In genomic region chr14:60723218-60724079, GRCh38 we compare ENCODE assay signal across 8 cellular contexts. TPM values are rescaled to one million over a fixed set of nuclear protein-coding genes. Genes with fewer than 3 reads are reported as not detected.
DNase-seq lines count a peak whose midpoint lies in the region; ATAC-seq and TF ChIP-seq lines count a peak whose summit lies in the region.

No MANE protein-coding gene starts in this region.

- BruUV-seq in Calu3 (replicated peaks; lab: Mats Ljungman, UMichigan): TSS peak; percentile 6

- ATAC-seq in GM21528 (IDR thresholded peaks at IDR 0.05; ENCODE audit: low FRiP score, unreplicated experiment) (peak; percentile 36), upper lobe of left lung (ENCODE audit: low FRiP score in 2 of 2) (peak; percentile 27 to 50)

- H3K36me3 Mint-ChIP-seq in Calu3 (ENCODE audit: insufficient read depth, unreplicated experiment): peaks cover 36% of the 10 kb centered on the region
- H3K36me3 Mint-ChIP-seq in activated CD4-positive, alpha-beta memory T cell treated with anti-CD3 and anti-CD28 coated beads for 36 hours: no peaks in the 10 kb centered on the region

- H3K4me3 ChIP-seq in epithelial cell of proximal tubule (ENCODE audit: low read depth, low read length): peak overlapping the region; percentile 83
- H3K4me3 ChIP-seq in muscle layer of colon (ENCODE audit: low read depth in 1 of 2, low read length in 2 of 2): peak overlapping the region; percentile 71 to 90
- peak overlapping the region; percentile 58 to 70 (median 62) for H3K4me3 ChIP-seq in upper lobe of left lung

- H3K9me3 Mint-ChIP-seq in Calu3 (ENCODE audit: low read depth, unreplicated experiment): no peaks in the 10 kb centered on the region
- H3K9me3 Mint-ChIP-seq in activated CD4-positive, alpha-beta memory T cell treated with anti-CD3 and anti-CD28 coated beads for 36 hours: no peaks in the 10 kb centered on the region

- H3K9me3 ChIP-seq in muscle layer of colon (ENCODE audit: low read length) (no peaks in the 10 kb centered on the region), upper lobe of left lung (no peaks in the 10 kb centered on the region)

- peak; percentile 52 for DNase-seq in Calu3
- DNase-seq in M059J (ENCODE audit: low read depth): peak; percentile 65
- peak; percentile 39 for DNase-seq in activated CD4-positive, alpha-beta memory T cell treated with anti-CD3 and anti-CD28 coated beads for 36 hours
- no peak for DNase-seq in epithelial cell of proximal tubule (ENCODE audit: low read depth)
- DNase-seq in upper lobe of left lung: peak; percentile 45 to 90
- no peak for DNase-seq in cerebellar nuclear complex (lab: John Stamatoyannopoulos, UW)

- H3K27me3 ChIP-seq in muscle layer of colon (ENCODE audit: control insufficient read depth in 1 of 2, insufficient read depth in 2 of 2, low read length in 2 of 2): peaks cover 12 to 47% of the 10 kb centered on the region in 2 donors
- peaks cover 0 to 31% (median 13%) of the 10 kb centered on the region in 4 donors for H3K27me3 ChIP-seq in upper lobe of left lung

- 0 to 2% methylated on average over 21 to 62 of the region's 88 CpGs for WGBS in upper lobe of left lung, 2 donors

- TF ChIP-seq CTCF in Calu3 (IDR thresholded peaks at IDR 0.05; ENCODE audit: unreplicated experiment) (no peak), epithelial cell of proximal tubule (conservative IDR thresholded peaks at IDR 0.05; ENCODE audit: low read depth, low read length) (no peak), upper lobe of left lung (IDR thresholded peaks at IDR 0.05) (no peak)

- intact Hi-C loops in Calu3 (cut with micrococcal nuclease; ENCODE audit: unreplicated experiment): loop anchor here (1.0 to 5.0 kb wide), 7 partner anchors 11 to 529 kb away; partner anchors contain the start of gene MNAT1
- intact Hi-C loops in activated CD4-positive, alpha-beta memory T cell treated with anti-CD3 and anti-CD28 coated beads for 36 hours (cut with micrococcal nuclease): loop anchor here (1.0 to 5.0 kb wide), 5 partner anchors 11 to 301 kb away; partner anchors contain the start of genes MNAT1, SLC38A6 and TRMT5

- H3K4me3 Mint-ChIP-seq in Calu3 (ENCODE audit: low read depth, unreplicated experiment): peak overlapping the region; percentile 92
- peak overlapping the region; percentile 79 for H3K4me3 Mint-ChIP-seq in activated CD4-positive, alpha-beta memory T cell treated with anti-CD3 and anti-CD28 coated beads for 36 hours

- no peaks in the 10 kb centered on the region for H3K27me3 Mint-ChIP-seq in Calu3 (ENCODE audit: unreplicated experiment)
- peaks cover 72% of the 10 kb centered on the region for H3K27me3 Mint-ChIP-seq in activated CD4-positive, alpha-beta memory T cell treated with anti-CD3 and anti-CD28 coated beads for 36 hours

- H3K4me1 Mint-ChIP-seq in Calu3 (ENCODE audit: low read depth, unreplicated experiment): peaks cover 11% of the 10 kb centered on the region
- peaks cover 11% of the 10 kb centered on the region for H3K4me1 Mint-ChIP-seq in activated CD4-positive, alpha-beta memory T cell treated with anti-CD3 and anti-CD28 coated beads for 36 hours (ENCODE audit: low read depth)

- H3K36me3 ChIP-seq in muscle layer of colon (ENCODE audit: insufficient read depth, low read length): no peaks in the 10 kb centered on the region
- H3K36me3 ChIP-seq in upper lobe of left lung: no peaks in the 10 kb centered on the region

- peak overlapping the region; percentile 87 for H3K27ac Mint-ChIP-seq in Calu3 (ENCODE audit: unreplicated experiment)
- no peak overlapping the region for H3K27ac Mint-ChIP-seq in activated CD4-positive, alpha-beta memory T cell treated with anti-CD3 and anti-CD28 coated beads for 36 hours

- H3K9ac ChIP-seq in muscle layer of colon (ENCODE audit: low read length): peak overlapping the region; percentile 39

- TF ChIP-seq POLR2A in upper lobe of left lung (IDR thresholded peaks at IDR 0.05): no peak

- H3K27ac ChIP-seq in muscle layer of colon (ENCODE audit: low read depth, low read length) (peak overlapping the region; percentile 44), upper lobe of left lung (peak overlapping the region in 3 of 4 donors; percentile 19 to 74 (median 43))

- TF ChIP-seq EP300 in upper lobe of left lung (IDR thresholded peaks at IDR 0.05): no peak

- POLR2A ChIA-PET in activated CD4-positive, alpha-beta memory T cell treated with anti-CD3 and anti-CD28 coated beads for 36 hours (lab: Charles Lee): interaction anchor here (1.1 kb wide), 1 partner anchor 258 kb away, joined by 6 read pairs; the partner anchor contains the start of genes SLC38A6 and TRMT5

- H3K4me1 ChIP-seq in muscle layer of colon (ENCODE audit: insufficient read depth, low read length) (peaks cover 4% of the 10 kb centered on the region), upper lobe of left lung (peaks cover 20 to 34% (median 32%) of the 10 kb centered on the region in 4 donors)

- CTCF ChIA-PET in Calu3 (lab: Charles Lee): interaction anchor here (0.5 to 1.4 kb wide), 4 partner anchors 11 to 558 kb away, joined by 3 to 5 read pairs (median 4); no protein-coding TSS in a partner anchor
- CTCF ChIA-PET in activated CD4-positive, alpha-beta memory T cell treated with anti-CD3 and anti-CD28 coated beads for 36 hours (lab: Charles Lee): interaction anchor here (0.6 to 2.0 kb wide), 2 partner anchors 10 to 99 kb away, joined by 3 to 7 read pairs; no protein-coding TSS in a partner anchor

RNA-seq across cellular contexts. Expression of gene SIX4, which starts 0.7 kb away (rescaled TPM):
- 20.9 and 22.8 TPM in 2 replicates for total RNA-seq in Calu3 (2022)
- 17.9 and 23.8 TPM in 2 replicates for total RNA-seq in M059J (2014; rRNA removed; shearing (Covaris generic))
- under 1 TPM in 1 of 2 experiments, not detected in 1; 0.17 TPM for total RNA-seq in activated CD4-positive, alpha-beta memory T cell treated with anti-CD3 and anti-CD28 coated beads for 36 hours
- 9.5 and 11.4 TPM in 2 replicates for total RNA-seq in epithelial cell of proximal tubule
- total RNA-seq in upper lobe of left lung: 1 to 10 TPM in 5 of 6 donors, under 1 TPM in 1; 0.55 to 8.3 (median 1.8) TPM

RNA-seq across cellular contexts. Expression of gene MNAT1, which starts 11.1 kb away (rescaled TPM):
- 44.6 and 48.0 TPM in 2 replicates for total RNA-seq in Calu3 (2022)
- 81.6 and 99.3 TPM in 2 replicates for total RNA-seq in M059J (2014; rRNA removed; shearing (Covaris generic))
- total RNA-seq in activated CD4-positive, alpha-beta memory T cell treated with anti-CD3 and anti-CD28 coated beads for 36 hours: 10 to 100 TPM; 35.3 to 38.5 TPM
- 57.2 and 75.4 TPM in 2 replicates for total RNA-seq in epithelial cell of proximal tubule
- 10 to 100 TPM; 15.3 to 66.0 (median 19.9) TPM for total RNA-seq in upper lobe of left lung

Comparison
In these comparisons a context has a peak if more than half of its experiments do, and no peak if none do; other contexts are left out.
1. DNase-seq: peak in Calu3 (single experiment), M059J (single experiment), activated CD4-positive, alpha-beta memory T cell treated with anti-CD3 and anti-CD28 coated beads for 36 hours (single experiment) and upper lobe of left lung (2 of 2); none in epithelial cell of proximal tubule (single experiment) and cerebellar nuclear complex (0 of 2).
2. Peak in every context shown above with its lines, with median percentiles within 50 percentile points of each other: H3K4me3 ChIP-seq.